9 cellular contexts compared by ENCODE assay signal in the genomic region with DNA sequence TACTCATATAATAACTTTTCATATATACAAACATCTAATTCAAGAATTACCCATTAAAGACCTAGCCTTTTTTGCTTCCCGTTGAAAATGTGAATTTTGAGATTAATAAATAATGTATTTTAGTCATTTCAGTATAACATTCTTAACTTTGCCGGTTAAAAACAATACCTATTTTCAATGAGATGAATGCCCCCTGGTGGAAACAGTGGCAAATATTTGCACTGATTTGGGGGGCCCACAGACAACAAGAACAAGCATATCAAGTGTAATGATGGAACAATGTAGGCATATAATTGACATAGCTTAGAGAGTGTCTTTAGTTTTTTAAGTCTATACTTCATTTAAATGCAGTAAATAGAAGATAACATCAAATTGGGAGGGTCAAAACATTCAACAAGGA.
DNase-seq lines count a peak whose midpoint lies in the region; ATAC-seq and TF ChIP-seq lines count a peak whose summit lies in the region.
"Had no signal": no experiment of that assay in that cellular context is flagged by ENCODE, and none has a peak within 500 bp of the region (broad histone marks: within the 10 kb centered on the region; RNA-seq: fewer than 3 reads in every experiment).

No MANE protein-coding gene starts in this region.

- in situ Hi-C loops in GM13977 (cut with MboI; ENCODE audit: low pct_unique_long_range_greater_than_20kb, low sequenced_read_pairs, unreplicated experiment) (loop anchor here (10.0 kb wide), 1 partner anchor 87 kb away; no protein-coding TSS in a partner anchor), G401 (cut with HindIII; ENCODE audit: low sequenced_read_pairs) (no loop called here)

- H3K79me2 ChIP-seq in hepatocyte: no peaks in the 10 kb centered on the region

- H3K4me2 ChIP-seq in hepatocyte: no peak overlapping the region

- H3K27ac ChIP-seq in RWPE2 (ENCODE audit: poor library complexity, severe bottlenecking) (no peak overlapping the region), hepatocyte (no peak overlapping the region)

- no peak for DNase-seq in AG10803 (ENCODE audit: low read depth)
- peak; percentile 15 for DNase-seq in GM13977 (ENCODE audit: low spot score)
- no peak for DNase-seq in RWPE2 (ENCODE audit: low spot score)
- no peak for DNase-seq in hepatocyte (ENCODE audit: low spot score)
- DNase-seq in MG63: no peak
- DNase-seq in G401 (ENCODE audit: low spot score): no peak
- DNase-seq: activated T-cell treated with anti-CD3 and anti-CD28 coated beads, Interleukin-2, amount 50 U/mL, for 24 hours had no signal

- TF ChIP-seq CTCF in AG10803 (conservative IDR thresholded peaks at IDR 0.05; ENCODE audit: low read length) (peak; percentile 34), GM13977 (IDR thresholded peaks at IDR 0.05; ENCODE audit: extremely low read depth, insufficient read depth, missing control alignments) (peak; percentile 64), RWPE2 (IDR thresholded peaks at IDR 0.05; ENCODE audit: poor library complexity, severe bottlenecking) (peak; percentile 71), hepatocyte (IDR thresholded peaks at IDR 0.05; ENCODE audit: poor library complexity) (peak; percentile 46)

- H3K9me3 ChIP-seq in RWPE2 (ENCODE audit: severe bottlenecking) (no peaks in the 10 kb centered on the region), hepatocyte (ENCODE audit: low read depth) (no peaks in the 10 kb centered on the region), MG63 (no peaks in the 10 kb centered on the region)

- WGBS in hepatocyte (ENCODE audit: low lambda C conversion rate, missing lambda C conversion rate): 58% methylated on average over 2 of the region's 2 CpGs

- H2AFZ ChIP-seq in hepatocyte: no peak overlapping the region

- H3K4me3 ChIP-seq in AG10803 (ENCODE audit: low read length) (no peak overlapping the region), RWPE2 (ENCODE audit: severe bottlenecking) (no peak overlapping the region), hepatocyte (no peak overlapping the region), MG63 (no peak overlapping the region)

- H4K20me1 ChIP-seq in hepatocyte (ENCODE audit: insufficient read depth, poor library complexity, severe bottlenecking): no peaks in the 10 kb centered on the region

- H3K4me1 ChIP-seq in RWPE2 (ENCODE audit: insufficient read depth, poor library complexity, severe bottlenecking) (no peaks in the 10 kb centered on the region), hepatocyte (ENCODE audit: insufficient read depth) (no peaks in the 10 kb centered on the region)

- H3K36me3 ChIP-seq in RWPE2 (ENCODE audit: low read depth) (no peaks in the 10 kb centered on the region), hepatocyte (replicated peaks; ENCODE audit: insufficient read depth, low read depth) (no peaks in the 10 kb centered on the region), MG63 (no peaks in the 10 kb centered on the region)

- H3K9me2 ChIP-seq in hepatocyte (replicated peaks; ENCODE audit: insufficient read depth): no peaks in the 10 kb centered on the region

- ATAC-seq in RWPE2 (ENCODE audit: low read depth) (no peak), HG02973 (IDR thresholded peaks at IDR 0.05; ENCODE audit: unreplicated experiment) (no peak), GM21619 (IDR thresholded peaks at IDR 0.05; ENCODE audit: unreplicated experiment) (no peak)

- H3K27me3 ChIP-seq in RWPE2 (ENCODE audit: insufficient read depth, poor library complexity, severe bottlenecking): no peaks in the 10 kb centered on the region
- no peaks in the 10 kb centered on the region for H3K27me3 ChIP-seq in hepatocyte
- H3K27me3 ChIP-seq in MG63: no peaks in the 10 kb centered on the region
